In the genomic region with DNA sequence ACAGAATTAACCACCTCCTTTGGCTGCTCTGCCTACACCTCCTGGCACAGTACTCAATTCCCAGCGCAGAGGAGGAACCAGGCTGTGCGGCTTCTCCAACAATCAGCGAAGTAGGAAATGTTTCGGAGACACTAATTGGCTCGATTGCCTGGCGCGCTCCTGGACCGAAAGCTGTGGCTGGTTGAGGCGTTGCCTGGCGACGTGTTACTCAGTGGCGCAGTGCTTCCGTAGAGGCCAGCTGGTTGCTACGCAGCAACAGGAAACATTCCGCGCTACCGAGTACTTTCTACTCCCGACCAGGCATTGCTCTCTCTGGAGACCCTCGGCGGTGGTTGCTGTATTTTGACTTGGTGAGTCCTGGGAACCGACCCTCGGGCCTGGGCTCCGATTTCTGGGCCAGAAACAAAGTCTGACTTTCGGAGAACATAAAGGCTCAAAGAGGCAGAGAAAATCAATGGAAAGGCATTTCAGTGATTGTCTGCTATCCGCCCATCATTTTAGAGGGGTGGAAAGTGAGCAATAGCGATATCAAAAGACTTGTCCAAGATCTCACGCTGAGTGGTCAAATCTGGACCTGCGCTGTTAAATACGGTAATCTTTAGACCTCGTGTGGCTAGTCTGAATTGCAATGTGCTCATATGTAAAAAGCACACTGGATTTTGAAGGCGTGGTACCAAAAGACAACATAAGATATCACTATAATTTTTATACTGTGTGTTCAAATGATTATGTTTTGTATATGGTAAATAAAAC, we compare ENCODE assay signal across 8 cellular contexts. TPM values are rescaled to one million over a fixed set of nuclear protein-coding genes. Genes with fewer than 3 reads are reported as not detected.
DNase-seq lines count a peak whose midpoint lies in the region; ATAC-seq and TF ChIP-seq lines count a peak whose summit lies in the region.

A gene with protein sequence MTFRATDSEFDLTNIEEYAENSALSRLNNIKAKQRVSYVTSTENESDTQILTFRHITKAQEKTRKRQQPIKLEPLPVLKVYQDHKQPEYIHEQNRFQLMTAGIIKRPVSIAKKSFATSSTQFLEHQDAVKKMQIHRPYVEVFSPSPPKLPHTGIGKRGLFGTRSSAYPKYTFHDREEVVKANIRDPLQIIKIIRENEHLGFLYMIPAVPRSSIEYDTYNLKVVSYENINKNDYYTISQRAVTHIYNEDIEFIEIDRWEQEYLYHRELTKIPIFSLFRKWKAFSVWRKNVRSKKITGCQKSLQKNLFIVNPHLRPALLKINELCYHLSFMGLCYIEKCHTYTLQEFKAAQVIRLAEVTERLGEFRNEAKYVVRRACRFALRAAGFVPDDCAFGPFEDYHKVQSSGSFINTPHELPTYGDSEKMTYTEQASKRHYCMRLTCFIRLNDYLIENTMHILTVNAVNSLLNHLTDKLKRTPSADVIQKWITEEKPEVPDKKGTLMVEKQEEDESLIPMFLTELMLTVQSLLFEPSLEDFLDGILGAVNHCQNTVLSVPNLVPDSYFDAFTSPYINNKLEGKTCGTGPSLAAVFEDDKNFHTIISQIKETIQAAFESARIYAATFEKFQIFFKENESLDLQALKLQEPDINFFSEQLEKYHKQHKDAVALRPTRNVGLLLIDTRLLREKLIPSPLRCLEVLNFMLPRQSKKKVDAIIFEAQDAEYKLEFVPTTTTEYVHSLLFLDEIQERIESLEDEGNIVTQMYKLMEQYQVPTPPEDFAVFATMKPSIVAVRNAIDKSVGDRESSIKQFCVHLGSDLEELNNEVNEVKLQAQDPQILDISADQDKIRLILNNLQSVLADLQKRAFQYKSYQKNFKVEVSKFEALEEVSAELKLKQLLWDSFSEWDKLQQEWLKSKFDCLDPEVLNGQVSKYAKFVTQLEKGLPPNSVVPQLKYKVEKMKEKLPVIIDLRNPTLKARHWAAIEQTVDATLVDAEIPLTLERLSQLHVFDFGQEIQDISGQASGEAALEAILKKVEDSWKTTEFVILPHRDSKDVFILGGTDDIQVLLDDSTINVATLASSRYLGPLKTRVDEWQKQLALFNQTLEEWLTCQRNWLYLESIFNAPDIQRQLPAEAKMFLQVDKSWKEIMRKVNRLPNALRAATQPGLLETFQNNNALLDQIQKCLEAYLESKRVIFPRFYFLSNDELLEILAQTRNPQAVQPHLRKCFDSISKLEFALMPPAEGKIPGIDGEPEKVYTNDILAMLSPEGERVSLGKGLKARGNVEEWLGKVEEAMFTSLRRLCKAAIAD (N-terminal part only) (plus strand): TSS at position 265 of the 753 bp plus-strand sequence. CDS start 1,329 bp downstream, outside the sequence.

- H3K4me3 Mint-ChIP-seq in HFFc6 (peak within 1 kb of the TSS; percentile 89), type B pancreatic cell (peak within 1 kb of the TSS; percentile 87)
- H3K4me3 Mint-ChIP-seq in T-helper 2 cell treated with Interferon-gamma antibody and Interleukin-4, amounts not matched to agents 5 μg/mL and 100 μg/mL, for 36 hours = peak within 1 kb of the TSS; percentile 88

- H3K4me3 ChIP-seq in ascending aorta = peak within 1 kb of the TSS; percentile 37 to 68

- DNase-seq in GM03348 (ENCODE audit: low spot score) (peak; percentile 94), HFFc6 (peak; percentile 88), NCI-H1105 (lab: John Stamatoyannopoulos, UW) (peak; percentile 92), ascending aorta (ENCODE audit: low spot score in 2 of 2) (peak; percentile 71 to 94), left ventricle myocardium superior (peak; percentile 93), posterior vena cava (ENCODE audit: low spot score) (peak; percentile 97), type B pancreatic cell (ENCODE audit: extremely low spot score, unreplicated experiment) (peak; percentile 80)
- peak; percentile 82 for DNase-seq in T-helper 2 cell treated with Interferon-gamma antibody and Interleukin-4, amounts not matched to agents 5 μg/mL and 100 μg/mL, for 36 hours (ENCODE audit: low spot score)

- peak within 1 kb of the TSS; percentile 90 for H3K27ac Mint-ChIP-seq in HFFc6
- peak within 1 kb of the TSS; percentile 39 for H3K27ac Mint-ChIP-seq in T-helper 2 cell treated with Interferon-gamma antibody and Interleukin-4, amounts not matched to agents 5 μg/mL and 100 μg/mL, for 36 hours
- peak within 1 kb of the TSS; percentile 76 for H3K27ac Mint-ChIP-seq in type B pancreatic cell

- no peak for TF ChIP-seq CTCF in HFFc6 (IDR thresholded peaks at IDR 0.05)
- TF ChIP-seq CTCF in ascending aorta (IDR thresholded peaks at IDR 0.05) = no peak
- no peak for TF ChIP-seq CTCF in type B pancreatic cell (conservative IDR thresholded peaks at IDR 0.05)

- no peak within 1 kb of the TSS for H3K27ac ChIP-seq in ascending aorta

- no peaks in the 10 kb centered on the region for H3K36me3 ChIP-seq in ascending aorta

- no peaks in the 10 kb centered on the region for H3K27me3 ChIP-seq in ascending aorta

- H3K27me3 Mint-ChIP-seq in HFFc6 (ENCODE audit: insufficient read depth) = peaks cover 7% of the 10 kb centered on the region
- peaks cover 48% of the 10 kb centered on the region for H3K27me3 Mint-ChIP-seq in T-helper 2 cell treated with Interferon-gamma antibody and Interleukin-4, amounts not matched to agents 5 μg/mL and 100 μg/mL, for 36 hours (ENCODE audit: low read depth)
- peaks cover 13% of the 10 kb centered on the region for H3K27me3 Mint-ChIP-seq in type B pancreatic cell

- no peaks in the 10 kb centered on the region for H3K9me3 ChIP-seq in ascending aorta

- H3K4me1 ChIP-seq in ascending aorta = peaks cover 3 to 4% of the 10 kb centered on the region in 2 donors

- H3K9me3 Mint-ChIP-seq in HFFc6 (peaks cover 4% of the 10 kb centered on the region; the same call in 1 of the 2 replicates), type B pancreatic cell (peaks cover 3% of the 10 kb centered on the region)
- H3K9me3 Mint-ChIP-seq in T-helper 2 cell treated with Interferon-gamma antibody and Interleukin-4, amounts not matched to agents 5 μg/mL and 100 μg/mL, for 36 hours = peaks cover 14% of the 10 kb centered on the region

- ATAC-seq in left ventricle myocardium superior = peak; percentile 100

- intact Hi-C loops in ascending aorta (cut with DNase I) (loop anchor here (2.0 kb wide), 1 partner anchor 58 kb away; a partner anchor contains a TSS), left ventricle myocardium superior (cut with micrococcal nuclease) (no loop called here), posterior vena cava (cut with DNase I) (no loop called here)

- H3K4me1 Mint-ChIP-seq in HFFc6 (ENCODE audit: low read depth) (no peaks in the 10 kb centered on the region), type B pancreatic cell (ENCODE audit: unreplicated experiment) (no peaks in the 10 kb centered on the region)
- peaks cover 16% of the 10 kb centered on the region for H3K4me1 Mint-ChIP-seq in T-helper 2 cell treated with Interferon-gamma antibody and Interleukin-4, amounts not matched to agents 5 μg/mL and 100 μg/mL, for 36 hours (ENCODE audit: low read depth)

- peaks cover 4% of the 10 kb centered on the region for H3K36me3 Mint-ChIP-seq in HFFc6 (ENCODE audit: low read depth)
- peaks cover 2% of the 10 kb centered on the region for H3K36me3 Mint-ChIP-seq in T-helper 2 cell treated with Interferon-gamma antibody and Interleukin-4, amounts not matched to agents 5 μg/mL and 100 μg/mL, for 36 hours (ENCODE audit: low read depth)
- no peaks in the 10 kb centered on the region for H3K36me3 Mint-ChIP-seq in type B pancreatic cell

RNA-seq across cellular contexts. Expression of the gene that starts here (rescaled TPM):
- under 1 TPM in 5 of 6 experiments, not detected in 1; 0.05 to 0.46 (median 0.05) TPM for total RNA-seq in HFFc6 (2021; fragmentation: NEBNext Ultra II Directional; extraction: Animal tissue kit (Norgen Biotek cat#: 25700))
- total RNA-seq in ascending aorta = not detected
- 0.22 TPM for total RNA-seq in left ventricle myocardium superior
- total RNA-seq in posterior vena cava = under 1 TPM; 0.24 to 0.46 TPM
- 0.62 and 3.8 TPM in 2 replicates for total RNA-seq in type B pancreatic cell (ENCODE audit: low replicate concordance)

Comparison
In these comparisons a context has a peak if more than half of its experiments do, and no peak if none do; other contexts are left out.
1. Peak in DNase-seq in HFFc6; RNA of the gene not detected or under 1 TPM.
2. Peak in DNase-seq and H3K4me3 ChIP-seq in ascending aorta; RNA of the gene not detected or under 1 TPM.
3. Peak in DNase-seq and ATAC-seq in left ventricle myocardium superior; RNA of the gene not detected or under 1 TPM.
4. Peak in DNase-seq in posterior vena cava; RNA of the gene not detected or under 1 TPM.
5. H3K27ac Mint-ChIP-seq: peak in every context shown above with its lines; median percentile 90 in HFFc6; 76 in type B pancreatic cell; 39 in T-helper 2 cell treated with Interferon-gamma antibody and Interleukin-4, amounts not matched to agents 5 μg/mL and 100 μg/mL, for 36 hours.